Comparison of ENCODE assay signal across 1 cellular context in the genomic region with DNA sequence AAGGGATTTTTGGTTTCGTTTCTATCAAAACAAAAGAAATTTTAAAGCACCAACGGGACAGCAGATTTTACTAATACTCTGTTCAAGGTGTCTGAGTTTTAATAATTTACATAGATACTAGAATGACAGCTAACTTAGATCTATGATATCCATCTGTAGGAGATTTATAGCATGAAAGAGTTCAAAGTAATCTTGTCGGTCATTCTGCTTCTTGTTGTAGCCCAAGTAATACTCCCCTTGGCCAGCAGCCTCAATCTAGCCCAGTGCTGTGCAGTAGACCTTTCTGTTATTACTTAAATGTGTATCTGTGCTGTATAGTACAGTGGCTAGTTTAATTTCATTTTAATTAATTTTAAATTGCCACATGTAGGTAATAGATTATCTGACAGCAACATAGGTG.
A peak's percentile ranks its signal among the peaks of the same experiment; 100 is the strongest.
TF ChIP-seq lines count a peak whose summit lies in the region.

No MANE protein-coding gene starts in this region.

TF ChIP-seq in K562, 482 proteins besides CTCF, POLR2A, EP300 and RAD21 (continued from another document and continues in another):
- TF ChIP-seq MGA (IDR thresholded peaks at IDR 0.05), result no peak
- TF ChIP-seq, protein P1, sequence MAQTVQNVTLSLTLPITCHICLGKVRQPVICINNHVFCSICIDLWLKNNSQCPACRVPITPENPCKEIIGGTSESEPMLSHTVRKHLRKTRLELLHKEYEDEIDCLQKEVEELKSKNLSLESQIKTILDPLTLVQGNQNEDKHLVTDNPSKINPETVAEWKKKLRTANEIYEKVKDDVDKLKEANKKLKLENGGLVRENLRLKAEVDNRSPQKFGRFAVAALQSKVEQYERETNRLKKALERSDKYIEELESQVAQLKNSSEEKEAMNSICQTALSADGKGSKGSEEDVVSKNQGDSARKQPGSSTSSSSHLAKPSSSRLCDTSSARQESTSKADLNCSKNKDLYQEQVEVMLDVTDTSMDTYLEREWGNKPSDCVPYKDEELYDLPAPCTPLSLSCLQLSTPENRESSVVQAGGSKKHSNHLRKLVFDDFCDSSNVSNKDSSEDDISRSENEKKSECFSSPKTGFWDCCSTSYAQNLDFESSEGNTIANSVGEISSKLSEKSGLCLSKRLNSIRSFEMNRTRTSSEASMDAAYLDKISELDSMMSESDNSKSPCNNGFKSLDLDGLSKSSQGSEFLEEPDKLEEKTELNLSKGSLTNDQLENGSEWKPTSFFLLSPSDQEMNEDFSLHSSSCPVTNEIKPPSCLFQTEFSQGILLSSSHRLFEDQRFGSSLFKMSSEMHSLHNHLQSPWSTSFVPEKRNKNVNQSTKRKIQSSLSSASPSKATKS (CRISPR knock-in tag; IDR thresholded peaks at IDR 0.05), result no peak
- no peak for TF ChIP-seq SNAPC5 (CRISPR knock-in tag; IDR thresholded peaks at IDR 0.05)
- no peak for TF ChIP-seq MEF2A (IDR thresholded peaks at IDR 0.05; ENCODE audit: control insufficient read depth, low read depth, low read length)
- TF ChIP-seq ZNF830 (CRISPR knock-in tag; IDR thresholded peaks at IDR 0.05), result no peak
- TF ChIP-seq ZNF212 (CRISPR knock-in tag; IDR thresholded peaks at IDR 0.05), result no peak
- TF ChIP-seq ELF2 (CRISPR knock-in tag; IDR thresholded peaks at IDR 0.05), result no peak
- TF ChIP-seq RBM34 (IDR thresholded peaks at IDR 0.05; ENCODE audit: borderline replicate concordance, insufficient read depth, low read length), result no peak
- no peak for TF ChIP-seq IRF2 (CRISPR knock-in tag; IDR thresholded peaks at IDR 0.05)
- TF ChIP-seq DIDO1 (tag; IDR thresholded peaks at IDR 0.05; ENCODE audit: low read depth), result no peak
- TF ChIP-seq, protein P2, sequence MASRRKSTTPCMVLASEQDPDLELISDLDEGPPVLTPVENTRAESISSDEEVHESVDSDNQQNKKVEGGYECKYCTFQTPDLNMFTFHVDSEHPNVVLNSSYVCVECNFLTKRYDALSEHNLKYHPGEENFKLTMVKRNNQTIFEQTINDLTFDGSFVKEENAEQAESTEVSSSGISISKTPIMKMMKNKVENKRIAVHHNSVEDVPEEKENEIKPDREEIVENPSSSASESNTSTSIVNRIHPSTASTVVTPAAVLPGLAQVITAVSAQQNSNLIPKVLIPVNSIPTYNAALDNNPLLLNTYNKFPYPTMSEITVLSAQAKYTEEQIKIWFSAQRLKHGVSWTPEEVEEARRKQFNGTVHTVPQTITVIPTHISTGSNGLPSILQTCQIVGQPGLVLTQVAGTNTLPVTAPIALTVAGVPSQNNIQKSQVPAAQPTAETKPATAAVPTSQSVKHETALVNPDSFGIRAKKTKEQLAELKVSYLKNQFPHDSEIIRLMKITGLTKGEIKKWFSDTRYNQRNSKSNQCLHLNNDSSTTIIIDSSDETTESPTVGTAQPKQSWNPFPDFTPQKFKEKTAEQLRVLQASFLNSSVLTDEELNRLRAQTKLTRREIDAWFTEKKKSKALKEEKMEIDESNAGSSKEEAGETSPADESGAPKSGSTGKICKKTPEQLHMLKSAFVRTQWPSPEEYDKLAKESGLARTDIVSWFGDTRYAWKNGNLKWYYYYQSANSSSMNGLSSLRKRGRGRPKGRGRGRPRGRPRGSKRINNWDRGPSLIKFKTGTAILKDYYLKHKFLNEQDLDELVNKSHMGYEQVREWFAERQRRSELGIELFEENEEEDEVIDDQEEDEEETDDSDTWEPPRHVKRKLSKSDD (conservative IDR thresholded peaks at IDR 0.05; ENCODE audit: low read length), result no peak
- TF ChIP-seq, protein P3, sequence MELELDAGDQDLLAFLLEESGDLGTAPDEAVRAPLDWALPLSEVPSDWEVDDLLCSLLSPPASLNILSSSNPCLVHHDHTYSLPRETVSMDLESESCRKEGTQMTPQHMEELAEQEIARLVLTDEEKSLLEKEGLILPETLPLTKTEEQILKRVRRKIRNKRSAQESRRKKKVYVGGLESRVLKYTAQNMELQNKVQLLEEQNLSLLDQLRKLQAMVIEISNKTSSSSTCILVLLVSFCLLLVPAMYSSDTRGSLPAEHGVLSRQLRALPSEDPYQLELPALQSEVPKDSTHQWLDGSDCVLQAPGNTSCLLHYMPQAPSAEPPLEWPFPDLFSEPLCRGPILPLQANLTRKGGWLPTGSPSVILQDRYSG (tag; conservative IDR thresholded peaks at IDR 0.05; ENCODE audit: low read depth), result no peak
- no peak for TF ChIP-seq HMG20A (CRISPR knock-in tag; conservative IDR thresholded peaks at IDR 0.05)
- TF ChIP-seq, protein P4, sequence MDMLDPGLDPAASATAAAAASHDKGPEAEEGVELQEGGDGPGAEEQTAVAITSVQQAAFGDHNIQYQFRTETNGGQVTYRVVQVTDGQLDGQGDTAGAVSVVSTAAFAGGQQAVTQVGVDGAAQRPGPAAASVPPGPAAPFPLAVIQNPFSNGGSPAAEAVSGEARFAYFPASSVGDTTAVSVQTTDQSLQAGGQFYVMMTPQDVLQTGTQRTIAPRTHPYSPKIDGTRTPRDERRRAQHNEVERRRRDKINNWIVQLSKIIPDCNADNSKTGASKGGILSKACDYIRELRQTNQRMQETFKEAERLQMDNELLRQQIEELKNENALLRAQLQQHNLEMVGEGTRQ (CRISPR knock-in tag; IDR thresholded peaks at IDR 0.05), result no peak
- no peak for TF ChIP-seq MLLT1 (IDR thresholded peaks at IDR 0.05)
- no peak for TF ChIP-seq FOXM1 (IDR thresholded peaks at IDR 0.05; ENCODE audit: low read depth)
- no peak for TF ChIP-seq FOXM1 (CRISPR knock-in tag; IDR thresholded peaks at IDR 0.05; ENCODE audit: low read depth)
- no peak for TF ChIP-seq NFRKB (IDR thresholded peaks at IDR 0.05; ENCODE audit: low read depth)
- no peak for TF ChIP-seq TOE1 (IDR thresholded peaks at IDR 0.05; ENCODE audit: borderline replicate concordance)
- no peak for TF ChIP-seq TOE1 (CRISPR knock-in tag; IDR thresholded peaks at IDR 0.05; ENCODE audit: borderline replicate concordance, low read depth)
- TF ChIP-seq RBM25 (IDR thresholded peaks at IDR 0.05; ENCODE audit: low read depth, low read length, severe bottlenecking), result peak; percentile 32
- peak; percentile 48; the same call in 1 of the 2 replicates for TF ChIP-seq LEF1 (IDR thresholded peaks at IDR 0.05)
- TF ChIP-seq, protein P5, sequence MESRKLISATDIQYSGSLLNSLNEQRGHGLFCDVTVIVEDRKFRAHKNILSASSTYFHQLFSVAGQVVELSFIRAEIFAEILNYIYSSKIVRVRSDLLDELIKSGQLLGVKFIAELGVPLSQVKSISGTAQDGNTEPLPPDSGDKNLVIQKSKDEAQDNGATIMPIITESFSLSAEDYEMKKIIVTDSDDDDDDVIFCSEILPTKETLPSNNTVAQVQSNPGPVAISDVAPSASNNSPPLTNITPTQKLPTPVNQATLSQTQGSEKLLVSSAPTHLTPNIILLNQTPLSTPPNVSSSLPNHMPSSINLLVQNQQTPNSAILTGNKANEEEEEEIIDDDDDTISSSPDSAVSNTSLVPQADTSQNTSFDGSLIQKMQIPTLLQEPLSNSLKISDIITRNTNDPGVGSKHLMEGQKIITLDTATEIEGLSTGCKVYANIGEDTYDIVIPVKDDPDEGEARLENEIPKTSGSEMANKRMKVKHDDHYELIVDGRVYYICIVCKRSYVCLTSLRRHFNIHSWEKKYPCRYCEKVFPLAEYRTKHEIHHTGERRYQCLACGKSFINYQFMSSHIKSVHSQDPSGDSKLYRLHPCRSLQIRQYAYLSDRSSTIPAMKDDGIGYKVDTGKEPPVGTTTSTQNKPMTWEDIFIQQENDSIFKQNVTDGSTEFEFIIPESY (CRISPR knock-in tag; IDR thresholded peaks at IDR 0.05), result no peak
- no peak for TF ChIP-seq ZNF324 (CRISPR knock-in tag; IDR thresholded peaks at IDR 0.05)
- TF ChIP-seq CBX5 (IDR thresholded peaks at IDR 0.05; ENCODE audit: borderline replicate concordance, low read depth), result no peak
- TF ChIP-seq FOXJ2 (tag; IDR thresholded peaks at IDR 0.05), result no peak
- TF ChIP-seq PBX2 (CRISPR knock-in tag; IDR thresholded peaks at IDR 0.05; ENCODE audit: low read depth), result no peak
- peak; percentile 63 for TF ChIP-seq PBX2 (tag; conservative IDR thresholded peaks at IDR 0.05; ENCODE audit: low read depth)
